8 cellular contexts compared by ENCODE assay signal in the genomic region with DNA sequence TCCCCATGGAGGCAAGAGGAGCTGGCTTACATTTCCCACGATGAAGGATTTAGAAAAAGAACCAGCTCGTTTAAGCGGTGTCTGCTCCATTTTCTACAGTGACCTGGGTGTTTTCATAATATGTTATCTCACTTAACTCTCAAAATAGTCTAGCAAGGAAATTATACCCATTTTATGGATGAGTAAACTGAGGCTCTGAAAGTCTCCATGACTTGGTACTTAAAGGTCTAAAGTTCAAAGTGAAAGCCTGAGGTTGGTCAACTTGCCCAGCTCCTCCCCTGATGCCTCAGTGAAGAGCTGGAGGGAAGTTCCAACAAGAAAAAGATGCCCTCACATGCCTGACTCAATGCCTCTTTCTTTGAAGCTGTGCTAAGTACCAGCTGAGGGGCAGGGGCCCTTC.
"Had no signal": no experiment of that assay in that cellular context is flagged by ENCODE, and none has a peak within 500 bp of the region (broad histone marks: within the 10 kb centered on the region; RNA-seq: fewer than 3 reads in every experiment).

No MANE protein-coding gene starts in this region.

- ATAC-seq: GM12878 had no signal

- DNase-seq: GDM1, GF-D8 had no signal

- H3K4me3 ChIP-seq: GM12878 had no signal

- FAIRE-seq: G401.6, GM12878, GM12891, GM12892, GM18507, GM19239 had no signal
